Comparison of ENCODE assay signal across 16 cellular contexts in genomic region chr3:44363591-44363990, GRCh38. TPM values are rescaled to one million over a fixed set of nuclear protein-coding genes. Genes with fewer than 3 reads are reported as not detected.
A peak's percentile ranks its signal among the peaks of the same experiment; 100 is the strongest.
DNase-seq lines count a peak whose midpoint lies in the region; ATAC-seq and TF ChIP-seq lines count a peak whose summit lies in the region.
"Had no signal": no experiment of that assay in that cellular context is flagged by ENCODE, and none has a peak within 500 bp of the region (broad histone marks: within the 10 kb centered on the region; RNA-seq: fewer than 3 reads in every experiment).

No MANE protein-coding gene starts in this region.

- no peaks in the 10 kb centered on the region for H3K36me3 ChIP-seq in uterus
- peaks cover 8% of the 10 kb centered on the region for H3K36me3 ChIP-seq in mammary epithelial cell (ENCODE audit: insufficient read depth, low read length)

- ATAC-seq in HG03196 (IDR thresholded peaks at IDR 0.05; ENCODE audit: unreplicated experiment), result peak; percentile 77
- peak; percentile 51 for ATAC-seq in left colon
- ATAC-seq in GM21526 (IDR thresholded peaks at IDR 0.05; ENCODE audit: low FRiP score, unreplicated experiment), result no peak
- ATAC-seq: CD8-positive, alpha-beta T cell; mucosa of descending colon had no signal

- dilution Hi-C loops in mammary epithelial cell (cut with HindIII; ENCODE audit: low sequenced_read_pairs), result no loop called here

- no peak overlapping the region for H3K9ac ChIP-seq in mammary epithelial cell (ENCODE audit: insufficient read depth, low read length)

- in situ Hi-C loops in ACHN (cut with HindIII; ENCODE audit: low pct_ligation_motif_present, low pct_unique_long_range_greater_than_20kb, low sequenced_read_pairs), result no loop called here
- in situ Hi-C loops in mammary epithelial cell (cut with MboI; ENCODE audit: low sequenced_read_pairs in 2 of 2), result no loop called here

- CTCF ChIA-PET in mammary epithelial cell (lab: Charles Lee; ENCODE audit: low non-redundant PET), result no interaction called here

- no peak for TF ChIP-seq POLR2A in uterus (IDR thresholded peaks at IDR 0.05)

- H2AFZ ChIP-seq in mammary epithelial cell (ENCODE audit: low read depth, low read length), result no peak overlapping the region

- no peak overlapping the region for H3K4me3 ChIP-seq in uterus
- no peak overlapping the region for H3K4me3 ChIP-seq in mammary epithelial cell (replicated peaks in 1 of 3; ENCODE audit: insufficient read depth in 1 of 3, low read depth in 2 of 3, low read length in 3 of 3)
- H3K4me3 ChIP-seq: mucosa of descending colon, tibial artery had no signal

- TF ChIP-seq CTCF in GM20000 (IDR thresholded peaks at IDR 0.05; ENCODE audit: extremely low read depth, missing control alignments) (no peak), uterus (IDR thresholded peaks at IDR 0.05) (no peak), mammary epithelial cell (conservative IDR thresholded peaks at IDR 0.05 in 1 of 2, IDR thresholded peaks at IDR 0.05 in 1 of 2; ENCODE audit: extremely low read depth in 1 of 2, insufficient read depth in 1 of 2, low read depth in 1 of 2, low read length in 2 of 2) (no peak)

- no TSS peak for BruUV-seq in mammary epithelial cell (replicated peaks; lab: Mats Ljungman, UMichigan)

- H3K9me3 ChIP-seq in uterus (no peaks in the 10 kb centered on the region), mammary epithelial cell (replicated peaks; ENCODE audit: insufficient read depth, low read length) (no peaks in the 10 kb centered on the region)
- H3K9me3 ChIP-seq: mucosa of descending colon, tibial artery had no signal

- DNase-seq in ACHN, result peak; percentile 40
- DNase-seq in GM20000 (ENCODE audit: low spot score), result peak; percentile 14
- no peak for DNase-seq in left colon
- DNase-seq in activated CD8-positive, alpha-beta memory T cell treated with anti-CD3 and anti-CD28 coated beads, Interleukin-2, amount 50 U/mL, for 48 hours, result no peak
- no peak for DNase-seq in uterus
- DNase-seq in mammary epithelial cell, result no peak
- DNase-seq: CD8-positive, alpha-beta T cell; cortex of kidney; mucosa of descending colon; NCI-H1436 treated with DMSO at 0.1 percent for 48 hours; occipital lobe; Right ventricle myocardium superior; tibial artery had no signal

- H3K4me2 ChIP-seq in mammary epithelial cell (ENCODE audit: insufficient read depth, low read depth, low read length), result no peak overlapping the region

- H3K4me1 ChIP-seq in uterus (no peaks in the 10 kb centered on the region), mammary epithelial cell (ENCODE audit: insufficient read depth, low read length) (no peaks in the 10 kb centered on the region)

- WGBS in mammary epithelial cell (ENCODE audit: low coverage, missing lambda C conversion rate), result 95% methylated on average over 2 of the region's 2 CpGs

- no peaks in the 10 kb centered on the region for H4K20me1 ChIP-seq in mammary epithelial cell (ENCODE audit: insufficient read depth, low read length)

- no peaks in the 10 kb centered on the region for H3K27me3 ChIP-seq in uterus
- H3K27me3 ChIP-seq in mammary epithelial cell (ENCODE audit: insufficient read depth, low read length), result no peaks in the 10 kb centered on the region
- H3K27me3 ChIP-seq: tibial artery had no signal

- H3K27ac ChIP-seq in uterus (no peak overlapping the region), mammary epithelial cell (ENCODE audit: insufficient read depth, low read depth, low read length) (no peak overlapping the region)
- H3K27ac ChIP-seq: epithelial cell of prostate, tibial artery had no signal

- no peaks in the 10 kb centered on the region for H3K79me2 ChIP-seq in mammary epithelial cell (ENCODE audit: insufficient read depth, low read length)

- intact Hi-C loops in left colon (cut with DNase I, micrococcal nuclease) (no loop called here), uterus (cut with DNase I; ENCODE audit: low total_unique reads) (no loop called here), mammary epithelial cell (cut with micrococcal nuclease) (no loop called here)

RNA-seq across cellular contexts. Expression of gene TCAIM, which starts 25.0 kb away (rescaled TPM):
- 10 to 100 TPM; 19.4 to 22.2 TPM for total RNA-seq in left colon
- total RNA-seq in uterus, result 10 to 100 TPM in 3 of 4 donors, 1 to 10 TPM in 1; 3.8 to 38.7 (median 19.6) TPM
- total RNA-seq in mammary epithelial cell, result 10 to 100 TPM; 19.5 to 21.7 TPM
- polyA plus RNA-seq in mammary epithelial cell, result 14.4 TPM
- 7.4 TPM for polyA minus RNA-seq in mammary epithelial cell

Comparison
In these comparisons a context has a peak if more than half of its experiments do, and no peak if none do; other contexts are left out.
1. DNase-seq: peak in ACHN (single experiment) and GM20000 (single experiment); none in left colon (0 of 2), activated CD8-positive, alpha-beta memory T cell treated with anti-CD3 and anti-CD28 coated beads, Interleukin-2, amount 50 U/mL, for 48 hours (single experiment), uterus (0 of 2) and mammary epithelial cell (single experiment).